8 cellular contexts compared by ENCODE assay signal in genomic region chr15:63188247-63188936, GRCh38. TPM values are rescaled to one million over a fixed set of nuclear protein-coding genes. Genes with fewer than 3 reads are reported as not detected.
DNase-seq lines count a peak whose midpoint lies in the region; ATAC-seq, FAIRE-seq and TF ChIP-seq lines count a peak whose summit lies in the region.

No MANE protein-coding gene starts in this region.

- H2AFZ ChIP-seq in OCI-LY1 (ENCODE audit: low read length) (peak overlapping the region; percentile 69; the same call in 1 of the 2 replicates), H1 (ENCODE audit: low read length) (peak overlapping the region; percentile 87; the same call in 1 of the 2 replicates)

- intact Hi-C loops in pancreas (cut with DNase I) (no loop called here), posterior vena cava (cut with DNase I) (no loop called here)

- no peak for TF ChIP-seq RAD21 in H1 (IDR thresholded peaks at IDR 0.05 in 1 of 2, conservative IDR thresholded peaks at IDR 0.05 in 1 of 2; ENCODE audit: low read depth in 2 of 2, low read length in 2 of 2)

- WGBS in H1 (ENCODE audit: extremely low coverage in 1 of 2, insufficient coverage in 1 of 2, insufficient read length in 1 of 2, insufficient replicate concordance in 2 of 2, low coverage in 1 of 2, low lambda C conversion rate in 2 of 2, missing lambda C conversion rate in 1 of 2), 2 experiments = 38% methylated on average over 10 of the region's 10 CpGs; no CpG with 5 or more reads in 1 of the 2 experiments
- WGBS in pancreas, 2 donors = 42 to 43% methylated on average over 10 of the region's 10 CpGs

- peaks cover 6% of the 10 kb centered on the region; the same call in 1 of the 2 replicates for H3K23me2 ChIP-seq in H1 (ENCODE audit: low read depth, low read length)

- no peak for FAIRE-seq in H1 (lab: Jason Lieb, UNC)
- no peak for FAIRE-seq in pancreas (lab: Jason Lieb, UNC)

- H3K27me3 ChIP-seq in OCI-LY1 (ENCODE audit: insufficient read depth, low read length) (no peaks in the 10 kb centered on the region; the same call in 1 of the 2 replicates), H1 (replicated peaks in 1 of 4; ENCODE audit: control insufficient read depth in 3 of 4, extremely low read depth in 1 of 4, insufficient read depth in 3 of 4, low read length in 3 of 4) (no peaks in the 10 kb centered on the region), pancreas (no peaks in the 10 kb centered on the region)

- no peak overlapping the region; the same call in 1 of the 2 replicates for H2BK5ac ChIP-seq in H1 (ENCODE audit: low read depth, low read length)

- H3K4me2 ChIP-seq in OCI-LY1 (ENCODE audit: low read length) (peak overlapping the region; percentile 81), H1 (ENCODE audit: insufficient read depth in 1 of 2, low read depth in 2 of 2, low read length in 2 of 2) (peak overlapping the region; percentile 72 to 99)

- H3K18ac ChIP-seq in H1 (ENCODE audit: extremely low read depth, low read length) = no peak overlapping the region; the same call in 1 of the 2 replicates

- H3K9ac ChIP-seq in OCI-LY1 (ENCODE audit: low read length) (peak overlapping the region; percentile 60), H1 (replicated peaks in 1 of 4; ENCODE audit: extremely low read depth in 1 of 4, low read depth in 3 of 4, low read length in 3 of 4) (peak overlapping the region; percentile 37 to 75 (median 73); a peak in 4 of 7 replicates)

- POLR2A ChIA-PET in H1 (lab: Charles Lee; ENCODE audit: partially characterized antibody) = interaction anchor here (0.7 to 1.8 kb wide), 5 partner anchors 9 to 142 kb away, joined by 3 to 6 read pairs (median 3); no protein-coding TSS in a partner anchor

- no peak overlapping the region for H2BK15ac ChIP-seq in H1 (ENCODE audit: low read length)

- H3K4me1 ChIP-seq in OCI-LY1 (ENCODE audit: insufficient read depth, low read length, severe bottlenecking) (peaks cover 42% of the 10 kb centered on the region), H1 (replicated peaks in 1 of 4; ENCODE audit: control insufficient read depth in 3 of 4, insufficient read depth in 4 of 4, low read length in 3 of 4) (peaks cover 0 to 2% (median 0%) of the 10 kb centered on the region in 4 experiments; a peak in 1 of 7 replicates), pancreas (peaks cover 0 to 8% (median 0%) of the 10 kb centered on the region in 3 donors)

- no peak overlapping the region for H2BK120ac ChIP-seq in H1 (replicated peaks; ENCODE audit: low read depth, low read length)

- DNase-seq in GM10266 (ENCODE audit: extremely low spot score) = peak; percentile 28
- no peak for DNase-seq in H1 (ENCODE audit: low read depth in 1 of 2, low spot score in 2 of 2)
- DNase-seq in pancreas = no peak
- DNase-seq in SHP77 (lab: John Stamatoyannopoulos, UW) = no peak
- no peak for DNase-seq in posterior vena cava (ENCODE audit: low spot score)
- no peak for DNase-seq in A172 (ENCODE audit: low spot score)

- peak overlapping the region; percentile 88 for H3K4me3 ChIP-seq in OCI-LY1 (ENCODE audit: low read depth, low read length, poor library complexity, severe bottlenecking)
- H3K4me3 ChIP-seq in H1 (ENCODE audit: extremely low read depth in 1 of 4, insufficient read depth in 2 of 4, low read depth in 3 of 4, low read length in 4 of 4) = peak overlapping the region; percentile 64 to 96 (median 78)
- peak overlapping the region in 3 of 4 donors; percentile 41 to 51 (median 48) for H3K4me3 ChIP-seq in pancreas

- peak overlapping the region; percentile 85 for H4K5ac ChIP-seq in H1 (ENCODE audit: insufficient read length, low read depth, low read length)

- H2BK12ac ChIP-seq in H1 (ENCODE audit: low read depth, low read length) = no peak overlapping the region

- CTCF ChIA-PET in H1 (lab: Charles Lee; ENCODE audit: partially characterized antibody) = interaction anchor here (0.6 to 1.2 kb wide), 4 partner anchors 12 to 22 kb away, joined by 3 to 4 read pairs (median 3); no protein-coding TSS in a partner anchor

- H4K20me1 ChIP-seq in OCI-LY1 (ENCODE audit: insufficient read depth, low read length) (no peaks in the 10 kb centered on the region), H1 (replicated peaks in 1 of 2; ENCODE audit: control insufficient read depth in 1 of 2, insufficient read depth in 2 of 2, low read length in 2 of 2) (peaks cover 0 to 2% of the 10 kb centered on the region in 2 experiments)

- H3K36me3 ChIP-seq in OCI-LY1 (ENCODE audit: insufficient read depth, low read length) (no peaks in the 10 kb centered on the region), H1 (ENCODE audit: control insufficient read depth in 2 of 4, insufficient read depth in 4 of 4, low read length in 3 of 4) (no peaks in the 10 kb centered on the region), pancreas (no peaks in the 10 kb centered on the region)

- H4K91ac ChIP-seq in H1 (replicated peaks; ENCODE audit: insufficient read length, low read length) = peak overlapping the region; percentile 80

- H3K23ac ChIP-seq in H1 (ENCODE audit: insufficient read length) = no peak overlapping the region

- no peak overlapping the region for H2BK20ac ChIP-seq in H1 (ENCODE audit: low read length)

- H3K9me2 ChIP-seq in OCI-LY1 (ENCODE audit: low read depth, low read length) = no peaks in the 10 kb centered on the region

- TF ChIP-seq CTCF in GM10266 (IDR thresholded peaks at IDR 0.05; ENCODE audit: control insufficient read depth, insufficient read depth, low read depth, missing control alignments) = no peak
- no peak for TF ChIP-seq CTCF in OCI-LY1 (IDR thresholded peaks at IDR 0.05; ENCODE audit: low read length)
- TF ChIP-seq CTCF in H1 (IDR thresholded peaks at IDR 0.05; ENCODE audit: control extremely low read depth in 1 of 3, insufficient read depth in 1 of 3, low read depth in 1 of 3, low read length in 3 of 3) = no peak
- no peak for TF ChIP-seq CTCF in pancreas (IDR thresholded peaks at IDR 0.05)

- H3K14ac ChIP-seq in H1 (ENCODE audit: insufficient read length) = peak overlapping the region; percentile 55

- peak overlapping the region; percentile 85; the same call in 1 of the 2 replicates for H4K8ac ChIP-seq in H1 (ENCODE audit: extremely low read depth, insufficient read depth, low read length)

- ATAC-seq in pancreas (no peak), GM18861 (IDR thresholded peaks at IDR 0.05; ENCODE audit: unreplicated experiment) (no peak)

- no peak overlapping the region for H2AK5ac ChIP-seq in H1 (ENCODE audit: low read depth, low read length)

- peak overlapping the region; percentile 77 for H3K56ac ChIP-seq in H1 (replicated peaks; ENCODE audit: insufficient read length, low read depth, low read length)

- TF ChIP-seq EP300 in H1 (IDR thresholded peaks at IDR 0.05; ENCODE audit: borderline replicate concordance in 1 of 2, low read depth in 2 of 2, low read length in 2 of 2) = no peak

- peaks cover 12% of the 10 kb centered on the region for H3F3A ChIP-seq in OCI-LY1 (ENCODE audit: insufficient read depth, low read length)

- H3K9me3 ChIP-seq in OCI-LY1 (ENCODE audit: low read length) = no peaks in the 10 kb centered on the region
- no peaks in the 10 kb centered on the region for H3K9me3 ChIP-seq in H1 (ENCODE audit: insufficient read depth in 2 of 2, low read depth in 1 of 2, low read length in 1 of 2)
- no peaks in the 10 kb centered on the region for H3K9me3 ChIP-seq in pancreas

- H3K79me1 ChIP-seq in H1 (ENCODE audit: low read depth, low read length) = no peaks in the 10 kb centered on the region; the same call in 1 of the 2 replicates

- H3K4ac ChIP-seq in H1 (replicated peaks; ENCODE audit: insufficient read length, low read depth, low read length) = no peak overlapping the region

- no peak for TF ChIP-seq POLR2A in H1 (IDR thresholded peaks at IDR 0.05; ENCODE audit: control extremely low read depth in 1 of 2, low read depth in 2 of 2, low read length in 2 of 2)

- H3K79me2 ChIP-seq in OCI-LY1 (ENCODE audit: insufficient read depth, low read length) (peaks cover 25% of the 10 kb centered on the region), H1 (ENCODE audit: control insufficient read depth in 1 of 2, insufficient read depth in 2 of 2, low read length in 2 of 2) (peaks cover 6 to 36% of the 10 kb centered on the region in 2 experiments)

- no peak overlapping the region for H3K27ac ChIP-seq in OCI-LY1 (ENCODE audit: low read depth, low read length, poor library complexity, severe bottlenecking)
- peak overlapping the region; percentile 51; the same call in 1 of the 2 replicates for H3K27ac ChIP-seq in H1 (ENCODE audit: low read depth, low read length)
- H3K27ac ChIP-seq in pancreas = peak overlapping the region in 1 of 4 donors; percentile 48

TF ChIP-seq in H1, 55 proteins besides CTCF, POLR2A, EP300 and RAD21 (continues in another document):
- TF ChIP-seq SIN3A (conservative IDR thresholded peaks at IDR 0.05 in 1 of 2, IDR thresholded peaks at IDR 0.05 in 1 of 2; ENCODE audit: low read depth in 1 of 2, low read length in 2 of 2) (no peak), NANOG (IDR thresholded peaks at IDR 0.05; ENCODE audit: insufficient read depth, low read depth, low read length, poor library complexity, severe bottlenecking) (no peak)

RNA-seq across cellular contexts. Expression of gene RAB8B, which starts 1.0 kb away (rescaled TPM):
- 47.0 and 47.8 TPM in 2 replicates for total RNA-seq in H1 (2021; fragmentation: NEBNext Ultra II Directional; extraction: Animal tissue kit (Norgen Biotek cat#: 25700))
- polyA plus RNA-seq in H1 (2011; rRNA removed) = 6.1 and 9.5 TPM in 2 replicates
- 17.9 TPM for polyA plus RNA-seq in H1 (2011; cell fraction: cytosol; rRNA removed)
- 5.9 TPM for polyA plus RNA-seq in H1 (2011; cell fraction: nucleus; rRNA removed)
- polyA plus RNA-seq in H1 (2012, experiment 1 of 2) = 19.4 to 42.9 TPM (median 25.0 TPM) in 4 replicates
- polyA plus RNA-seq in H1 (2012, experiment 2 of 2) = 1.6 TPM
- 41.2 TPM for polyA plus RNA-seq in H1 (2013, experiment 1 of 2)
- 43.0 TPM for polyA plus RNA-seq in H1 (2013, experiment 2 of 2)
- 18.6 and 26.4 TPM in 2 replicates for polyA minus RNA-seq in H1 (2011; rRNA and poly(A)+ RNA removed)
- polyA minus RNA-seq in H1 (2011; cell fraction: cytosol; rRNA and poly(A)+ RNA removed) = 83.0 TPM
- 11.2 TPM for polyA minus RNA-seq in H1 (2011; cell fraction: nucleus; rRNA and poly(A)+ RNA removed)
- 10 to 100 TPM in 2 of 6 donors, 1 to 10 TPM in 4; 3.9 to 19.2 (median 6.6) TPM for total RNA-seq in pancreas
- 1 to 10 TPM; 2.0 to 4.3 TPM for polyA plus RNA-seq in pancreas
- total RNA-seq in posterior vena cava = 10 to 100 TPM; 46.8 to 51.8 TPM
- total RNA-seq in A172 (2014; rRNA removed; shearing (Covaris generic)) = 18.2 and 20.5 TPM in 2 replicates

RNA-seq across cellular contexts. Expression of gene RPS27L, which starts 31.1 kb away (rescaled TPM):
- 143 and 160 TPM in 2 replicates for total RNA-seq in H1 (2021; fragmentation: NEBNext Ultra II Directional; extraction: Animal tissue kit (Norgen Biotek cat#: 25700))
- 64.2 and 115 TPM in 2 replicates for polyA plus RNA-seq in H1 (2011; rRNA removed)
- polyA plus RNA-seq in H1 (2011; cell fraction: cytosol; rRNA removed) = 99.9 TPM
- polyA plus RNA-seq in H1 (2011; cell fraction: nucleus; rRNA removed) = 18.3 TPM
- 126 to 149 TPM (median 131 TPM) in 4 replicates for polyA plus RNA-seq in H1 (2012, experiment 1 of 2)
- 69.1 TPM for polyA plus RNA-seq in H1 (2012, experiment 2 of 2)
- polyA plus RNA-seq in H1 (2013, experiment 1 of 2) = 106 TPM
- 118 TPM for polyA plus RNA-seq in H1 (2013, experiment 2 of 2)
- polyA minus RNA-seq in H1 (2011; rRNA and poly(A)+ RNA removed) = 18.3 and 23.2 TPM in 2 replicates
- 26.7 TPM for polyA minus RNA-seq in H1 (2011; cell fraction: cytosol; rRNA and poly(A)+ RNA removed)
- polyA minus RNA-seq in H1 (2011; cell fraction: nucleus; rRNA and poly(A)+ RNA removed) = 32.5 TPM
- 100 to 1,000 TPM in 4 of 6 donors, 10 to 100 TPM in 2; 73.2 to 140 (median 116) TPM for total RNA-seq in pancreas
- 100 to 1,000 TPM; 129 to 176 TPM for polyA plus RNA-seq in pancreas
- total RNA-seq in posterior vena cava = 100 to 1,000 TPM; 160 to 259 TPM
- 111 and 135 TPM in 2 replicates for total RNA-seq in A172 (2014; rRNA removed; shearing (Covaris generic))
